In the genomic region with DNA sequence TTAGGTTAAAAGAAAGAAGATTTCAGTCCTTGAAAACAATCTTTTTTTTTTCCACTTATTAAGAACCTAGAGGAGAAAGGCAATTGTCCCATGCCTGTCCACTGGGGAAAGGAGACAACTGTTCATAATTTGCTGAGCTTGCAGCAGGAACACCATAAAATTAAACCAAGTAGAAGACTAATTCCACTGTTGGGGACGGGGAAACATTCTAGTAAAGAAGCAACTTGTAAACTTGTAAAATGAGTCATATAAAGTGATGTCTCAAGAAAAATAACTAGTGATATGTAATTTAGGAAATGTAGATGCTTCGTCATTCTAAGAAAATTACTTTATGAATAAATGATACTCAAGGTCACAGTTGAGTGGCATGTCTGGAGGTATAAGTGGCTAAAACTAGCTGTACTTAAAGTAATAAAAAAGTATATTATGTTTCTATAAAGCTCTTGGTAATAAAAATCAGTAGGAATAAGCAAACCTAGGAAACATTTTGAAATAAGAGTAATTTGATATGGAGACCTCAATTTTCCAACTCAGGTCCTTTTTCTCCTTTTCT, we compare ENCODE assay signal across 16 cellular contexts.
DNase-seq lines count a peak whose midpoint lies in the region; ATAC-seq and TF ChIP-seq lines count a peak whose summit lies in the region.
"Had no signal": no experiment of that assay in that cellular context is flagged by ENCODE, and none has a peak within 500 bp of the region (broad histone marks: within the 10 kb centered on the region; RNA-seq: fewer than 3 reads in every experiment).

No MANE protein-coding gene starts in this region.

- H3K4me3 ChIP-seq in adipocyte (ENCODE audit: low read length), result peak overlapping the region; percentile 19
- H3K4me3 ChIP-seq in smooth muscle cell, result no peak overlapping the region
- H3K4me3 ChIP-seq: BLaER1 treated with 17β-estradiol and CSF1 and Interleukin-3, amounts not matched to agents 10 nM and 100 nM; SJSA1 had no signal

- no peak overlapping the region for H3K9ac ChIP-seq in adipocyte (ENCODE audit: low read length)
- H3K9ac ChIP-seq in smooth muscle cell (ENCODE audit: low read depth), result no peak overlapping the region
- H3K9ac ChIP-seq: BLaER1 treated with 17β-estradiol and CSF1 and Interleukin-3, amounts not matched to agents 10 nM and 100 nM had no signal

- no peaks in the 10 kb centered on the region for H3K36me3 Mint-ChIP-seq in mesothelial cell of epicardium

- peaks cover 22% of the 10 kb centered on the region for H3K9me3 Mint-ChIP-seq in mesothelial cell of epicardium

- TF ChIP-seq POLR2A in GM18505 (IDR thresholded peaks at IDR 0.05; ENCODE audit: borderline replicate concordance, extremely low read depth, insufficient read depth, insufficient read length), result no peak

- H3K27me3 ChIP-seq in adipocyte (replicated peaks; ENCODE audit: control insufficient read depth, insufficient read depth, low read length), result no peaks in the 10 kb centered on the region
- no peaks in the 10 kb centered on the region for H3K27me3 ChIP-seq in smooth muscle cell (ENCODE audit: low read depth)
- H3K27me3 ChIP-seq: SJSA1 had no signal

- H3K79me2 ChIP-seq in smooth muscle cell (ENCODE audit: low read depth), result no peaks in the 10 kb centered on the region

- H3K4me1 Mint-ChIP-seq in mesothelial cell of epicardium, result peaks cover 37% of the 10 kb centered on the region

- H3K27ac ChIP-seq in smooth muscle cell (ENCODE audit: low read depth), result peak overlapping the region; percentile 64
- H3K27ac ChIP-seq: BLaER1 treated with 17β-estradiol and CSF1 and Interleukin-3, amounts not matched to agents 10 nM and 100 nM; SJSA1 had no signal

- H3K9me3 ChIP-seq in adipocyte (ENCODE audit: control insufficient read depth, low read length) (no peaks in the 10 kb centered on the region), smooth muscle cell (replicated peaks; ENCODE audit: low read depth) (no peaks in the 10 kb centered on the region)
- H3K9me3 ChIP-seq: BLaER1 treated with 17β-estradiol and CSF1 and Interleukin-3, amounts not matched to agents 10 nM and 100 nM; SJSA1 had no signal

- peak overlapping the region; percentile 59 for H3K4me2 ChIP-seq in smooth muscle cell
- H3K4me2 ChIP-seq: BLaER1 treated with 17β-estradiol and CSF1 and Interleukin-3, amounts not matched to agents 10 nM and 100 nM had no signal

- TF ChIP-seq CTCF in mesothelial cell of epicardium (IDR thresholded peaks at IDR 0.05; ENCODE audit: unreplicated experiment) (no peak), smooth muscle cell (IDR thresholded peaks at IDR 0.05; ENCODE audit: borderline replicate concordance, insufficient read depth, poor library complexity, severe bottlenecking) (no peak)

- DNase-seq in ELR (ENCODE audit: low read depth) (peak; percentile 38), adipocyte (ENCODE audit: low read depth) (no peak), mesothelial cell of epicardium (ENCODE audit: low spot score in 2 of 2, unreplicated experiment in 2 of 2) (no peak), smooth muscle cell (lab: John Stamatoyannopoulos, UW; ENCODE audit: unreplicated experiment) (no peak), T1000 (lab: John Stamatoyannopoulos, UW) (no peak)
- DNase-seq: KBM-7, NCI-H1417, NCI-H2029, NCI-H2227 treated with DMSO at 0.1 percent for 48 hours, NCI-H526 treated with DMSO at 0.1 percent for 48 hours, RPMI8226 had no signal

- H3F3A ChIP-seq in smooth muscle cell (ENCODE audit: low read depth), result peaks cover 4% of the 10 kb centered on the region

- 33% methylated on average over 2 of the region's 2 CpGs for WGBS in smooth muscle cell (ENCODE audit: low lambda C conversion rate)

- peaks cover 4% of the 10 kb centered on the region for H3K4me1 ChIP-seq in adipocyte (ENCODE audit: control insufficient read depth, insufficient read depth, low read length)
- H3K4me1 ChIP-seq in smooth muscle cell (ENCODE audit: low read depth), result no peaks in the 10 kb centered on the region
- H3K4me1 ChIP-seq: SJSA1 had no signal

- no peaks in the 10 kb centered on the region for H4K20me1 ChIP-seq in smooth muscle cell (ENCODE audit: low read depth)

- no peak overlapping the region for H3K4me3 Mint-ChIP-seq in mesothelial cell of epicardium

- no peak overlapping the region for H2AFZ ChIP-seq in smooth muscle cell (ENCODE audit: low read depth)

- H3K27ac Mint-ChIP-seq in mesothelial cell of epicardium, result peak overlapping the region; percentile 9

- H3K36me3 ChIP-seq in adipocyte (ENCODE audit: control insufficient read depth, insufficient read depth, low read length, severe bottlenecking), result no peaks in the 10 kb centered on the region
- no peaks in the 10 kb centered on the region for H3K36me3 ChIP-seq in smooth muscle cell (ENCODE audit: low read depth)
- H3K36me3 ChIP-seq: BLaER1 treated with 17β-estradiol and CSF1 and Interleukin-3, amounts not matched to agents 10 nM and 100 nM; SJSA1 had no signal

- no peaks in the 10 kb centered on the region for H3K27me3 Mint-ChIP-seq in mesothelial cell of epicardium (ENCODE audit: low read depth)

- ATAC-seq in GM18505 (IDR thresholded peaks at IDR 0.05; ENCODE audit: unreplicated experiment) (no peak), GM18520 (IDR thresholded peaks at IDR 0.05; ENCODE audit: unreplicated experiment) (no peak)
- ATAC-seq: HCT116 had no signal
